15 cellular contexts compared by ENCODE assay signal in the genomic region with DNA sequence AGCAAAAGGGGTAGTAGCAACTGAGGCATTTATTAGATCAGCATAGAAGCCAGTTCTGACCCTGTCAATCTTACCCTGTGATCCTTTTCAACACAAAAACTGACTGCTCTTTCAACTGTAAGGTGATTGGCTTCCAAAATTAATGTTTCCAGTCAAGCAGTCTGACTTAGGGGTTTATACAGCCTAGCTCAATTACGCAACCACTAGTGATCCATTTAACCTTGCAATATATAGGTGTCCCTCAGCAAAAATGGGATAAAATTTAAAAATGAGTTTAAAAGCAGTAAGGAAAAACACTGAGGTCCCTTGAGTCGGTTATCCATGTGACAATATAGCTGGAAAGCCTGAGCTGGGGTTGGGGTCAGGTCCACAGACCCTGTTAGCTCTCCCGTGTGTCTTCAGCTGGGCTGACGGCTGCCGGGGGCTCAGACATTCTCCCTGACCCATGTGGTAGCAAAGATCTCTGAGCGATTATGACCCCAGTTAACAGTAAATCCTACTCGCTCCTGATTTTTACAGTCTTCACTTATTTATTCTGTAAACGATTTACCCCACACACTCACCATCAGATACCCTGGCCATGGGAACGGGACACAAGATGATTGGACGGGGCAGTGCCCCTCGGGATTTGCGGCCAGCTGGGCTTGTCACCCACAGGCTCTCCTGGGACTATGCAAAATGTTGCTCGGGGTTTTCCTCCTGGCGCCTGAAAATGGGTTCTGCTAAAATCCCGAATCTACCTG. TPM values are rescaled to one million over a fixed set of nuclear protein-coding genes. Genes with fewer than 3 reads are reported as not detected.
DNase-seq lines count a peak whose midpoint lies in the region; ATAC-seq, FAIRE-seq and TF ChIP-seq lines count a peak whose summit lies in the region.
"Had no signal": no experiment of that assay in that cellular context is flagged by ENCODE, and none has a peak within 500 bp of the region (broad histone marks: within the 10 kb centered on the region; RNA-seq: fewer than 3 reads in every experiment).

No MANE protein-coding gene starts in this region.

- H3K9me3 ChIP-seq in HepG2 (ENCODE audit: low read length), result no peaks in the 10 kb centered on the region
- H3K9me3 ChIP-seq in esophagus squamous epithelium, result no peaks in the 10 kb centered on the region
- no peaks in the 10 kb centered on the region for H3K9me3 ChIP-seq in mesenchymal stem cell (ENCODE audit: control insufficient read depth, low read length)
- no peaks in the 10 kb centered on the region for H3K9me3 ChIP-seq in PC-9 (ENCODE audit: insufficient read depth, low read depth)

- H2AFZ ChIP-seq in HepG2 (ENCODE audit: low read length) (no peak overlapping the region), mesenchymal stem cell (ENCODE audit: low read depth, low read length) (no peak overlapping the region), PC-9 (no peak overlapping the region)

- H3K4me1 ChIP-seq in HepG2 (ENCODE audit: insufficient read depth, low read length), result peaks cover 65% of the 10 kb centered on the region
- peaks cover 0 to 24% (median 0%) of the 10 kb centered on the region in 3 donors for H3K4me1 ChIP-seq in esophagus squamous epithelium
- H3K4me1 ChIP-seq in mesenchymal stem cell (ENCODE audit: control insufficient read depth, insufficient read depth, low read depth, low read length), result no peaks in the 10 kb centered on the region
- no peaks in the 10 kb centered on the region for H3K4me1 ChIP-seq in PC-9 (replicated peaks; ENCODE audit: insufficient read depth)

- in situ Hi-C loops in HepG2 (cut with HindIII; ENCODE audit: extremely low pct_ligation_motif_present, low pct_unique_long_range_greater_than_20kb), result no loop called here

- no peak overlapping the region for H4K91ac ChIP-seq in mesenchymal stem cell (ENCODE audit: low read length)

- H3K36me3 ChIP-seq in HepG2 (replicated peaks in 1 of 2; ENCODE audit: control insufficient read depth in 1 of 2, insufficient read depth in 2 of 2, low read length in 2 of 2), result no peaks in the 10 kb centered on the region; a peak in 1 of 5 replicates
- no peaks in the 10 kb centered on the region for H3K36me3 ChIP-seq in esophagus squamous epithelium
- H3K36me3 ChIP-seq in mesenchymal stem cell (ENCODE audit: control insufficient read depth in 1 of 2, insufficient read depth in 2 of 2, low read depth in 1 of 2, low read length in 2 of 2), result no peaks in the 10 kb centered on the region
- H3K36me3 ChIP-seq in PC-9 (ENCODE audit: low read depth), result no peaks in the 10 kb centered on the region

- H3K4me3 ChIP-seq in HepG2 (replicated peaks in 1 of 3; ENCODE audit: insufficient read depth in 1 of 3, low read depth in 2 of 3, low read length in 3 of 3) (peak overlapping the region in 1 of 3 experiments; percentile 18; a peak in 1 of 6 replicates), esophagus squamous epithelium (no peak overlapping the region), mesenchymal stem cell (ENCODE audit: insufficient read depth in 1 of 2, low read depth in 1 of 2, low read length in 2 of 2) (no peak overlapping the region), PC-9 (no peak overlapping the region)

- H2AK5ac ChIP-seq in mesenchymal stem cell (ENCODE audit: low read length, severe bottlenecking), result no peak overlapping the region

- no peaks in the 10 kb centered on the region for H4K20me1 ChIP-seq in HepG2 (ENCODE audit: insufficient read depth, low read length)
- no peaks in the 10 kb centered on the region for H4K20me1 ChIP-seq in PC-9 (ENCODE audit: insufficient read depth)

- no peak overlapping the region for H2BK12ac ChIP-seq in mesenchymal stem cell (ENCODE audit: low read length in 2 of 2)

- FAIRE-seq in HepG2 (lab: Jason Lieb, UNC), result no peak
- FAIRE-seq: GM12892 had no signal

- H3K18ac ChIP-seq in mesenchymal stem cell (ENCODE audit: low read depth in 1 of 2, low read length in 2 of 2), result no peak overlapping the region

- H3K23ac ChIP-seq in mesenchymal stem cell (ENCODE audit: low read length in 2 of 2), result no peak overlapping the region

- CTCF ChIA-PET in HepG2 (lab: Yijun Ruan, JAX; ENCODE audit: low intra/inter-chr PET ratio, low total read pairs) (no interaction called here), PC-9 (lab: Charles Lee) (no interaction called here)

- no peak overlapping the region for H2BK5ac ChIP-seq in mesenchymal stem cell (ENCODE audit: low read depth, low read length, poor library complexity, severe bottlenecking)

- H2BK120ac ChIP-seq in mesenchymal stem cell (ENCODE audit: low read depth, low read length), result no peak overlapping the region

- H3K79me1 ChIP-seq in mesenchymal stem cell (replicated peaks; ENCODE audit: low read length, poor library complexity, severe bottlenecking), result no peaks in the 10 kb centered on the region

- H3K27me3 ChIP-seq in HepG2 (ENCODE audit: control insufficient read depth in 1 of 2, insufficient read depth in 2 of 2, low read length in 2 of 2) (no peaks in the 10 kb centered on the region), esophagus squamous epithelium (no peaks in the 10 kb centered on the region), mesenchymal stem cell (ENCODE audit: control insufficient read depth in 1 of 2, insufficient read depth in 1 of 2, low read length in 2 of 2) (no peaks in the 10 kb centered on the region), PC-9 (ENCODE audit: insufficient read depth, low read depth) (peaks cover 97% of the 10 kb centered on the region)

- TF ChIP-seq CTCF in HepG2 (CRISPR knock-in tag; IDR thresholded peaks at IDR 0.05) (no peak), esophagus squamous epithelium (IDR thresholded peaks at IDR 0.05) (no peak), PC-9 (conservative IDR thresholded peaks at IDR 0.05) (no peak)

- BruUV-seq in HepG2 (replicated peaks; lab: Mats Ljungman, UMichigan) (no TSS peak), PC-9 (replicated peaks; lab: Mats Ljungman, UMichigan) (no TSS peak)

- H3K4me1 Mint-ChIP-seq in activated T-cell treated with anti-CD3 and anti-CD28 coated beads, Interleukin-2, amount 50 U/mL, for 24 hours (ENCODE audit: low read depth), result no peaks in the 10 kb centered on the region

- intact Hi-C loops in HepG2 (cut with micrococcal nuclease; ENCODE audit: unreplicated experiment) (no loop called here), esophagus squamous epithelium (cut with DNase I) (no loop called here), PC-9 (cut with micrococcal nuclease; ENCODE audit: unreplicated experiment) (no loop called here)

- H3K79me2 ChIP-seq in HepG2 (ENCODE audit: insufficient read depth, low read length) (no peaks in the 10 kb centered on the region), PC-9 (ENCODE audit: low read depth) (no peaks in the 10 kb centered on the region)

- ATAC-seq in GM18502 (IDR thresholded peaks at IDR 0.05; ENCODE audit: poor library complexity, unreplicated experiment) (peak; percentile 81), GM21576 (IDR thresholded peaks at IDR 0.05; ENCODE audit: unreplicated experiment) (peak; percentile 64), HG03442 (IDR thresholded peaks at IDR 0.05; ENCODE audit: unreplicated experiment) (peak; percentile 57), HepG2 (peak; percentile 45)

- H3K9ac ChIP-seq in HepG2 (ENCODE audit: insufficient read depth, low read depth, low read length) (no peak overlapping the region), mesenchymal stem cell (ENCODE audit: low read length) (no peak overlapping the region)

- no peaks in the 10 kb centered on the region for H3K9me2 ChIP-seq in PC-9 (ENCODE audit: insufficient read depth)

- TF ChIP-seq POLR2A in HepG2 (IDR thresholded peaks at IDR 0.05; ENCODE audit: insufficient read depth in 1 of 2, low read depth in 2 of 2, low read length in 2 of 2) (no peak), esophagus squamous epithelium (IDR thresholded peaks at IDR 0.05) (no peak)

- peak overlapping the region; percentile 25 for H3K4me2 ChIP-seq in HepG2 (ENCODE audit: low read depth, low read length)
- H3K4me2 ChIP-seq in mesenchymal stem cell (ENCODE audit: low read length, poor library complexity, severe bottlenecking), result no peak overlapping the region
- H3K4me2 ChIP-seq in PC-9, result no peak overlapping the region

- WGBS in HepG2 (ENCODE audit: low lambda C conversion rate), result 42% methylated on average over 10 of the region's 15 CpGs
- 57 to 69% methylated on average over 11 to 12 of the region's 15 CpGs for WGBS in esophagus squamous epithelium, 2 donors
- 78% methylated on average over 13 of the region's 15 CpGs for WGBS in mesenchymal stem cell

- H3K27ac ChIP-seq in HepG2 (ENCODE audit: extremely low read length, insufficient read depth, low read length) (peak overlapping the region; percentile 47), esophagus squamous epithelium (no peak overlapping the region), mesenchymal stem cell (ENCODE audit: low read length, poor library complexity, severe bottlenecking) (no peak overlapping the region), PC-9 (no peak overlapping the region)

- H3K4ac ChIP-seq in mesenchymal stem cell (ENCODE audit: low read depth in 1 of 2, low read length in 2 of 2), result no peak overlapping the region

- H3K36me3 Mint-ChIP-seq in activated T-cell treated with anti-CD3 and anti-CD28 coated beads, Interleukin-2, amount 50 U/mL, for 24 hours (ENCODE audit: low read depth), result no peaks in the 10 kb centered on the region

- peaks cover 8% of the 10 kb centered on the region for H3K27me3 Mint-ChIP-seq in activated T-cell treated with anti-CD3 and anti-CD28 coated beads, Interleukin-2, amount 50 U/mL, for 24 hours
- H3K27me3 Mint-ChIP-seq: dendritic cell treated with granulocyte-macrophage colony-stimulating factor and Interleukin-4, amounts not matched to agents 40 ng/mL and 50 ng/mL, for 4 days had no signal

- H3K27ac Mint-ChIP-seq in activated T-cell treated with anti-CD3 and anti-CD28 coated beads, Interleukin-2, amount 50 U/mL, for 24 hours, result no peak overlapping the region
- H3K27ac Mint-ChIP-seq: dendritic cell treated with granulocyte-macrophage colony-stimulating factor and Interleukin-4, amounts not matched to agents 40 ng/mL and 50 ng/mL, for 4 days had no signal

- no peak for TF ChIP-seq RAD21 in HepG2 (CRISPR knock-in tag; IDR thresholded peaks at IDR 0.05)

- no peak overlapping the region for H4K8ac ChIP-seq in mesenchymal stem cell (ENCODE audit: low read length)

- no peak overlapping the region for H3K14ac ChIP-seq in mesenchymal stem cell (ENCODE audit: low read length in 2 of 2)

- no peaks in the 10 kb centered on the region for H3K9me3 Mint-ChIP-seq in activated T-cell treated with anti-CD3 and anti-CD28 coated beads, Interleukin-2, amount 50 U/mL, for 24 hours
- H3K9me3 Mint-ChIP-seq: dendritic cell treated with granulocyte-macrophage colony-stimulating factor and Interleukin-4, amounts not matched to agents 40 ng/mL and 50 ng/mL, for 4 days had no signal

- H2BK15ac ChIP-seq in mesenchymal stem cell (ENCODE audit: low read depth, poor library complexity, severe bottlenecking), result no peak overlapping the region

- no peak overlapping the region for H3K4me3 Mint-ChIP-seq in activated T-cell treated with anti-CD3 and anti-CD28 coated beads, Interleukin-2, amount 50 U/mL, for 24 hours
- H3K4me3 Mint-ChIP-seq: dendritic cell treated with granulocyte-macrophage colony-stimulating factor and Interleukin-4, amounts not matched to agents 40 ng/mL and 50 ng/mL, for 4 days had no signal

- POLR2A ChIA-PET in HepG2 (lab: Yijun Ruan, JAX), result no interaction called here
- POLR2A ChIA-PET in PC-9 (lab: Charles Lee; ENCODE audit: unreplicated experiment), result no interaction called here

- no peaks in the 10 kb centered on the region for H3F3A ChIP-seq in PC-9 (ENCODE audit: insufficient read depth, low read depth)

- no peak for TF ChIP-seq EP300 in HepG2 (IDR thresholded peaks at IDR 0.05; ENCODE audit: low read depth in 2 of 2, low read length in 2 of 2)
- no peak for TF ChIP-seq EP300 in HepG2 (CRISPR knock-in tag; IDR thresholded peaks at IDR 0.05; ENCODE audit: borderline replicate concordance)

- DNase-seq in HepG2 (ENCODE audit: low spot score) (no peak), esophagus squamous epithelium (lab: John Stamatoyannopoulos, UW) (no peak), mesenchymal stem cell (no peak), PC-9 (no peak)
- DNase-seq in activated T-cell treated with anti-CD3 and anti-CD28 coated beads, Interleukin-2, amount 50 U/mL, for 24 hours, result no peak
- DNase-seq: activated CD4-positive, CD25-positive, alpha-beta regulatory T cell; DMS79; GOT3; NCI-H2029 treated with DMSO at 0.1 percent for 48 hours had no signal

RNA-seq across cellular contexts. Expression of a gene that starts 16.6 kb away (rescaled TPM):
- total RNA-seq in HepG2 (2016; rRNA removed; fragmentation: Illumina TruSeq; extraction: Trizol) (0.34 and 0.46 TPM in 2 replicates), esophagus squamous epithelium (10 to 100 TPM in 2 of 4 donors, 1 to 10 TPM in 2; 2.2 to 28.2 (median 8.8) TPM), PC-9 (2021) (not detected in 2 replicates)
- 0.26 and 0.30 TPM in 2 replicates for total RNA-seq in HepG2 (2016; cell fraction: cytosol; rRNA removed; fragmentation: Illumina TruSeq; extraction: Trizol; ENCODE audit: low read depth)
- 0.27 and 0.35 TPM in 2 replicates for total RNA-seq in HepG2 (2016; cell fraction: insoluble cytoplasmic fraction; rRNA removed; fragmentation: Illumina TruSeq; extraction: Trizol)
- 0.28 and 0.38 TPM in 2 replicates for total RNA-seq in HepG2 (2016; cell fraction: membrane; rRNA removed; fragmentation: Illumina TruSeq; extraction: Trizol)
- total RNA-seq in HepG2 (2016; cell fraction: nucleus; rRNA removed; fragmentation: Illumina TruSeq; extraction: Trizol), result 0.47 and 0.62 TPM in 2 replicates
- polyA plus RNA-seq in HepG2 (2011; rRNA removed), result 12.4 and 25.0 TPM in 2 replicates
- 6.9 and 10.2 TPM in 2 replicates for polyA plus RNA-seq in HepG2 (2011; cell fraction: cytosol; rRNA removed)
- 71.2 and 100 TPM in 2 replicates for polyA plus RNA-seq in HepG2 (2011; cell fraction: nucleus; rRNA removed)
- 32.9 and 44.4 TPM in 2 replicates for polyA plus RNA-seq in HepG2 (2012)
- 0.14 TPM in 1 of 2 replicates, not detected in the other for polyA plus RNA-seq in HepG2 (2016; cell fraction: cytosol; fragmentation: Illumina TruSeq; extraction: Trizol; ENCODE audit: low read depth)
- 0.26 and 0.38 TPM in 2 replicates for polyA plus RNA-seq in HepG2 (2016; cell fraction: insoluble cytoplasmic fraction; fragmentation: Illumina TruSeq; extraction: Trizol; ENCODE audit: low read depth)
- 0.05 TPM in 1 of 2 replicates, not detected in the other for polyA plus RNA-seq in HepG2 (2016; cell fraction: membrane; fragmentation: Illumina TruSeq; extraction: Trizol; ENCODE audit: low read depth)
- 0.79 and 1.0 TPM in 2 replicates for polyA plus RNA-seq in HepG2 (2016; cell fraction: nucleus; fragmentation: Illumina TruSeq; extraction: Trizol; ENCODE audit: insufficient read depth, low read depth)
- polyA minus RNA-seq in HepG2 (2011; rRNA and poly(A)+ RNA removed; ENCODE audit: low replicate concordance), result 2.3 and 27.8 TPM in 2 replicates
- polyA minus RNA-seq in HepG2 (2011; cell fraction: cytosol; rRNA and poly(A)+ RNA removed), result 3.3 and 10.6 TPM in 2 replicates
- 26.3 and 39.8 TPM in 2 replicates for polyA minus RNA-seq in HepG2 (2011; cell fraction: nucleus; rRNA and poly(A)+ RNA removed)
- 0.57 TPM for polyA plus RNA-seq in mesenchymal stem cell (2013, experiment 1 of 2)
- polyA plus RNA-seq in mesenchymal stem cell (2013, experiment 2 of 2), result 0.89 TPM
- total RNA-seq: LHCN-M2 had no signal
